Comparison of ENCODE assay signal across 1 cellular context in the genomic region with DNA sequence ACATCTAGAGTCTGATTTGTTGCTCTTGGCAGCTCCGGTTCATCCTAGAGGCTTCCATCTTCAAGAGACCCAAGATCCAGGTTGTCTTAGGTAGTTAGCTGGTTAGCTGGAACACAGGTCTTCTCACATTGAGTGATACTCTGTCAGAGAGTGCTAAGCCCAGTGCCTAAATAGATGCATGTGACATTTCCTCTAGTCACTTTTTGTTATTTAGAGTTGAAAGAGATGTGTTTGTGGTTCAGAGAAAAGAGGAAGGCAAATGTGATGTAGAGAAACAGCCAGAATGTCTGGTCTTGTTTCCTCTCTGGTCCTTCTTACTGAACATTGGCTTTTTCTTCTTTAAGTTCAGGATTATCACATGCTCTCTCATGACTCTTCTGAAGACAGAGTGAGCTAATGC.
TF ChIP-seq lines count a peak whose summit lies in the region.

No MANE protein-coding gene starts in this region.

TF ChIP-seq in HepG2, 621 proteins besides CTCF, POLR2A, EP300 and RAD21 (continued from another document):
- no peak for TF ChIP-seq KMT2A (CRISPR knock-in tag; IDR thresholded peaks at IDR 0.05)
- TF ChIP-seq SP4 (CRISPR knock-in tag; IDR thresholded peaks at IDR 0.05), result no peak
TF ChIP-seq in HepG2: peak in this region for 0.
